In the genomic region with DNA sequence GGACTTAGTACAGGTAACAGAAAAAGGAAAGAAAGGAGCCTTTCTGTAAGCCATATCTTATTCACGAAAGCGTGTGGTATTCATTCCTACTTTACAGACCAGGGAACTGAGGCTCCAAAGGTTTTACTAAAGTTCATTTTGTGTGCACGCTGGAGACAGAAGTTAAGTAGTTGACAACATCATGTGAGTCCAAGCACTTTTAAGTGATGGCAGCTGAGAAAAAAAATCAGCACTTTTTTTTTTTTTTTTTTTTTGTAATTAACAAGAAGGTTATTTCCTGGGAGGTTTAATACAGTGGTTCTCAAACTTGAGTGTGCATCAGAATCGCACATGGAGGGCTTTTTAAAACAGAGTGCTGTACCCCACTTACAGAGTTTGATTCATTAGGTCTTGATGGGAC, we compare ENCODE assay signal across 11 cellular contexts. TPM values are rescaled to one million over a fixed set of nuclear protein-coding genes. Genes with fewer than 3 reads are reported as not detected.
DNase-seq lines count a peak whose midpoint lies in the region; ATAC-seq and TF ChIP-seq lines count a peak whose summit lies in the region.
"Had no signal": no experiment of that assay in that cellular context is flagged by ENCODE, and none has a peak within 500 bp of the region (broad histone marks: within the 10 kb centered on the region; RNA-seq: fewer than 3 reads in every experiment).

No MANE protein-coding gene starts in this region.

- POLR2A ChIA-PET in naive thymus-derived CD4-positive, alpha-beta T cell (lab: Charles Lee), result no interaction called here

- ATAC-seq in naive thymus-derived CD4-positive, alpha-beta T cell, result no peak
- ATAC-seq in HG03571 (IDR thresholded peaks at IDR 0.05; ENCODE audit: unreplicated experiment) (no peak), gastroesophageal sphincter (no peak)

- H3K27me3 ChIP-seq in BLaER1 treated with 17β-estradiol and CSF1 and Interleukin-3, amounts not matched to agents 10 nM and 100 nM, result no peaks in the 10 kb centered on the region
- H3K27me3 ChIP-seq in brain microvascular endothelial cell (replicated peaks) (no peaks in the 10 kb centered on the region), gastroesophageal sphincter (no peaks in the 10 kb centered on the region)
- no peaks in the 10 kb centered on the region for H3K27me3 ChIP-seq in naive thymus-derived CD4-positive, alpha-beta T cell (ENCODE audit: control insufficient read depth in 2 of 2, insufficient read depth in 2 of 2, low read length in 2 of 2)

- H3K9me3 ChIP-seq in BLaER1 treated with 17β-estradiol and CSF1 and Interleukin-3, amounts not matched to agents 10 nM and 100 nM (replicated peaks in 1 of 11), result peaks cover 0 to 50% (median 41%) of the 10 kb centered on the region in 11 experiments; a peak in 19 of 22 replicates
- H3K9me3 ChIP-seq in naive thymus-derived CD4-positive, alpha-beta T cell (ENCODE audit: control insufficient read depth in 2 of 3, low read length in 3 of 3), result no peaks in the 10 kb centered on the region
- H3K9me3 ChIP-seq in gastroesophageal sphincter, result no peaks in the 10 kb centered on the region

- CTCF ChIA-PET in naive thymus-derived CD4-positive, alpha-beta T cell (lab: Charles Lee), result no interaction called here

- peak overlapping the region in 9 of 10 experiments; percentile 84 to 100 (median 94); a peak in 13 of 20 replicates for H3K4me3 ChIP-seq in BLaER1 treated with 17β-estradiol and CSF1 and Interleukin-3, amounts not matched to agents 10 nM and 100 nM
- H3K4me3 ChIP-seq in HFF-Myc (replicated peaks; ENCODE audit: low read depth, low read length) (peak overlapping the region; percentile 85), brain microvascular endothelial cell (ENCODE audit: low read depth, low read length) (peak overlapping the region; percentile 87), gastroesophageal sphincter (no peak overlapping the region)
- no peak overlapping the region for H3K4me3 ChIP-seq in naive thymus-derived CD4-positive, alpha-beta T cell (ENCODE audit: low read length)

- peaks cover 0 to 15% (median 5%) of the 10 kb centered on the region in 11 donors for H3K9me3 Mint-ChIP-seq in naive thymus-derived CD4-positive, alpha-beta T cell

- H3K9ac ChIP-seq in BLaER1 treated with 17β-estradiol and CSF1 and Interleukin-3, amounts not matched to agents 10 nM and 100 nM, result peak overlapping the region in 4 of 11 experiments; percentile 22 to 99 (median 98); a peak in 9 of 22 replicates

- H3K4me1 ChIP-seq in BLaER1 treated with 17β-estradiol and CSF1 and Interleukin-3, amounts not matched to agents 10 nM and 100 nM, result peaks cover 24 to 67% (median 30%) of the 10 kb centered on the region in 10 experiments
- H3K4me1 ChIP-seq in naive thymus-derived CD4-positive, alpha-beta T cell (ENCODE audit: control insufficient read depth in 2 of 2, insufficient read depth in 2 of 2, low read length in 2 of 2), result peaks cover 25% of the 10 kb centered on the region in 2 donors
- H3K4me1 ChIP-seq in gastroesophageal sphincter, result peaks cover 3 to 61% (median 9%) of the 10 kb centered on the region in 3 donors

- TF ChIP-seq POLR2A in gastroesophageal sphincter (IDR thresholded peaks at IDR 0.05), result no peak

- in situ Hi-C loops in brain microvascular endothelial cell (cut with HindIII; ENCODE audit: low pct_ligation_motif_present, low sequenced_read_pairs), result no loop called here

- H3K36me3 ChIP-seq in BLaER1 treated with 17β-estradiol and CSF1 and Interleukin-3, amounts not matched to agents 10 nM and 100 nM, result peaks cover 4 to 50% (median 40%) of the 10 kb centered on the region in 11 experiments; a peak in 20 of 22 replicates
- H3K36me3 ChIP-seq in brain microvascular endothelial cell (replicated peaks) (no peaks in the 10 kb centered on the region), gastroesophageal sphincter (no peaks in the 10 kb centered on the region)
- H3K36me3 ChIP-seq in naive thymus-derived CD4-positive, alpha-beta T cell (ENCODE audit: control insufficient read depth in 2 of 3, insufficient read depth in 3 of 3, low read length in 3 of 3), result peaks cover 0 to 3% (median 0%) of the 10 kb centered on the region in 3 experiments

- H3K4me3 Mint-ChIP-seq in naive thymus-derived CD4-positive, alpha-beta T cell, result peak overlapping the region; percentile 84 to 99 (median 95)

- peaks cover 50 to 86% (median 78%) of the 10 kb centered on the region in 7 donors for H3K4me1 Mint-ChIP-seq in naive thymus-derived CD4-positive, alpha-beta T cell

- DNase-seq in HFF-Myc (ENCODE audit: extremely low read depth, low read depth), result no peak
- no peak for DNase-seq in brain microvascular endothelial cell
- peak in 1 of 9 donors; percentile 12 for DNase-seq in naive thymus-derived CD4-positive, alpha-beta T cell
- no peak for DNase-seq in T1000 (lab: John Stamatoyannopoulos, UW)
- no peak for DNase-seq in iPS-NIHi11 (ENCODE audit: low spot score)
- DNase-seq: activated CD4-positive, alpha-beta T cell treated with anti-CD3 and anti-CD28 coated beads, Interleukin-2, amount 50 U/mL, for 1 hour; erythroblast; NCI-H524 had no signal

- peak overlapping the region; percentile 83 to 99 (median 91) for H3K4me2 ChIP-seq in BLaER1 treated with 17β-estradiol and CSF1 and Interleukin-3, amounts not matched to agents 10 nM and 100 nM

- no peak overlapping the region for H3K27ac ChIP-seq in BLaER1 treated with 17β-estradiol and CSF1 and Interleukin-3, amounts not matched to agents 10 nM and 100 nM
- no peak overlapping the region for H3K27ac ChIP-seq in brain microvascular endothelial cell
- peak overlapping the region; percentile 83 for H3K27ac ChIP-seq in naive thymus-derived CD4-positive, alpha-beta T cell (ENCODE audit: low read depth, low read length)
- peak overlapping the region in 2 of 4 donors; percentile 96 to 98 for H3K27ac ChIP-seq in gastroesophageal sphincter

- peaks cover under 1 to 28% (median 20%) of the 10 kb centered on the region in 5 donors for H3K36me3 Mint-ChIP-seq in naive thymus-derived CD4-positive, alpha-beta T cell

- TF ChIP-seq EP300 in gastroesophageal sphincter (IDR thresholded peaks at IDR 0.05), result no peak

- intact Hi-C loops in naive thymus-derived CD4-positive, alpha-beta T cell (cut with micrococcal nuclease), result loop anchor here (1.0 to 5.0 kb wide), 9 partner anchors 8 to 1543 kb away; a partner anchor contains a TSS

- 55 to 66% methylated on average over 3 to 4 of the region's 4 CpGs for WGBS in gastroesophageal sphincter (ENCODE audit: low coverage in 1 of 2), 2 donors

- TF ChIP-seq CTCF in HFF-Myc (IDR thresholded peaks at IDR 0.05; ENCODE audit: low read depth, low read length, missing control alignments), result no peak
- no peak for TF ChIP-seq CTCF in brain microvascular endothelial cell (IDR thresholded peaks at IDR 0.05; ENCODE audit: low read depth, low read length, missing control alignments)
- no peak for TF ChIP-seq CTCF in gastroesophageal sphincter (IDR thresholded peaks at IDR 0.05)

- H3K27ac Mint-ChIP-seq in naive thymus-derived CD4-positive, alpha-beta T cell, result peak overlapping the region in 8 of 9 donors; percentile 67 to 91 (median 82)

- peaks cover 5 to 66% (median 37%) of the 10 kb centered on the region in 11 experiments; a peak in 18 of 22 replicates for H4K20me1 ChIP-seq in BLaER1 treated with 17β-estradiol and CSF1 and Interleukin-3, amounts not matched to agents 10 nM and 100 nM

- no peaks in the 10 kb centered on the region for H3K27me3 Mint-ChIP-seq in naive thymus-derived CD4-positive, alpha-beta T cell

RNA-seq across cellular contexts. Expression of a gene that starts 2.0 kb away (rescaled TPM):
- total RNA-seq in naive thymus-derived CD4-positive, alpha-beta T cell, result 10 to 100 TPM; 13.9 to 33.0 (median 22.7) TPM
- 10 to 100 TPM; 11.3 to 14.8 TPM for polyA plus RNA-seq in naive thymus-derived CD4-positive, alpha-beta T cell
- 10 to 100 TPM; 49.1 to 73.3 (median 53.1) TPM for total RNA-seq in gastroesophageal sphincter

RNA-seq across cellular contexts. Expression of a gene that starts 34.5 kb away (rescaled TPM):
- total RNA-seq in naive thymus-derived CD4-positive, alpha-beta T cell, result not detected
- not detected for polyA plus RNA-seq in naive thymus-derived CD4-positive, alpha-beta T cell
- total RNA-seq in gastroesophageal sphincter, result 10 to 100 TPM; 17.7 to 39.1 (median 28.6) TPM

Comparison
In these comparisons a context has a peak if more than half of its experiments do, and no peak if none do; other contexts are left out.
1. H3K4me3 ChIP-seq: peak in BLaER1 treated with 17β-estradiol and CSF1 and Interleukin-3, amounts not matched to agents 10 nM and 100 nM (9 of 10), HFF-Myc (single experiment) and brain microvascular endothelial cell (single experiment); none in naive thymus-derived CD4-positive, alpha-beta T cell (single experiment) and gastroesophageal sphincter (0 of 2).
2. RNA of a gene that starts 34.5 kb away (total RNA-seq): 17.7 to 39.1 TPM in gastroesophageal sphincter; not detected in naive thymus-derived CD4-positive, alpha-beta T cell; every median in the first group is over 10 times any median in the second.